Comparison of ENCODE assay signal across 8 cellular contexts in genomic region chr1:28914228-28915035, GRCh38. TPM values are rescaled to one million over a fixed set of nuclear protein-coding genes. Genes with fewer than 3 reads are reported as not detected.
DNase-seq lines count a peak whose midpoint lies in the region; ATAC-seq and TF ChIP-seq lines count a peak whose summit lies in the region.

EPB41 (plus strand) TSS chr1:28914569; CDS start chr1:28987438, 72,869 bp downstream.

- peak within 1 kb of the TSS in 3 of 10 donors; percentile 34 to 71 (median 66) for H3K27ac ChIP-seq in heart right ventricle
- H3K27ac ChIP-seq in tibial nerve, result peak within 1 kb of the TSS in 3 of 4 donors; percentile 58 to 71 (median 59)

- H3K36me3 ChIP-seq in heart right ventricle (no peaks in the 10 kb centered on the region), tibial nerve (no peaks in the 10 kb centered on the region)

- H3K27me3 ChIP-seq in heart right ventricle (no peaks in the 10 kb centered on the region), tibial nerve (no peaks in the 10 kb centered on the region)

- peak within 1 kb of the TSS; percentile 23 to 72 (median 62) for H3K4me3 ChIP-seq in heart right ventricle
- peak within 1 kb of the TSS; percentile 57 to 80 (median 62) for H3K4me3 ChIP-seq in tibial nerve

- peaks cover 40 to 48% (median 47%) of the 10 kb centered on the region in 3 donors for H3K4me1 Mint-ChIP-seq in T-cell
- H3K4me1 Mint-ChIP-seq in activated naive CD8-positive, alpha-beta T cell treated with anti-CD3 and anti-CD28 coated beads, Interleukin-2, amount 50 U/mL, for 24 hours, result peaks cover 51% of the 10 kb centered on the region

- peak in 1 of 2 donors; percentile 37 for TF ChIP-seq EP300 in tibial nerve (IDR thresholded peaks at IDR 0.05)

- intact Hi-C loops in heart right ventricle (cut with DNase I), result no loop called here

- peak; percentile 27 to 62 for TF ChIP-seq POLR2A in tibial nerve (IDR thresholded peaks at IDR 0.05)

- DNase-seq in GM10266 (ENCODE audit: extremely low spot score) (peak; percentile 97), NCI-H1436 (lab: John Stamatoyannopoulos, UW) (peak; percentile 96), T-cell (peak; percentile 79 to 95 (median 86)), heart right ventricle (peak; percentile 91 to 92), pons (ENCODE audit: low spot score) (peak; percentile 83), tibial nerve (ENCODE audit: low spot score in 2 of 2) (peak; percentile 70 to 83)
- DNase-seq in activated naive CD8-positive, alpha-beta T cell treated with anti-CD3 and anti-CD28 coated beads, Interleukin-2, amount 50 U/mL, for 24 hours, result peak; percentile 93

- H3K27ac Mint-ChIP-seq in T-cell, result peak within 1 kb of the TSS; percentile 94 to 97
- H3K27ac Mint-ChIP-seq in activated naive CD8-positive, alpha-beta T cell treated with anti-CD3 and anti-CD28 coated beads, Interleukin-2, amount 50 U/mL, for 24 hours, result peak within 1 kb of the TSS; percentile 91

- peak; percentile 77 for ATAC-seq in HG02763 (IDR thresholded peaks at IDR 0.05; ENCODE audit: unreplicated experiment)
- ATAC-seq in T-cell (replicated peaks in 1 of 4), result peak; percentile 86 to 89 (median 86)
- peak; percentile 90 for ATAC-seq in activated naive CD8-positive, alpha-beta T cell treated with anti-CD3 and anti-CD28 coated beads, Interleukin-2, amount 50 U/mL, for 24 hours
- peak; percentile 96 to 99 (median 98) for ATAC-seq in heart right ventricle

- H3K9me3 Mint-ChIP-seq in T-cell, result no peaks in the 10 kb centered on the region
- no peaks in the 10 kb centered on the region for H3K9me3 Mint-ChIP-seq in activated naive CD8-positive, alpha-beta T cell treated with anti-CD3 and anti-CD28 coated beads, Interleukin-2, amount 50 U/mL, for 24 hours

- peaks cover 3 to 21% (median 14%) of the 10 kb centered on the region in 9 donors for H3K4me1 ChIP-seq in heart right ventricle
- H3K4me1 ChIP-seq in tibial nerve, result peaks cover 0 to 14% (median 0%) of the 10 kb centered on the region in 4 donors

- peak within 1 kb of the TSS; percentile 96 to 100 (median 100) for H3K4me3 Mint-ChIP-seq in T-cell
- H3K4me3 Mint-ChIP-seq in activated naive CD8-positive, alpha-beta T cell treated with anti-CD3 and anti-CD28 coated beads, Interleukin-2, amount 50 U/mL, for 24 hours, result peak within 1 kb of the TSS; percentile 93

- 0% methylated on average over 90 to 95 of the region's 95 CpGs for WGBS in heart right ventricle, 2 donors
- WGBS in tibial nerve, 2 donors, result 0 to 1% methylated on average over 26 to 66 of the region's 95 CpGs

- POLR2A ChIA-PET in T-cell (lab: Charles Lee), result interaction anchor here in 1 of 2 donors (0.6 to 1.1 kb wide), 6 partner anchors 11 to 348 kb away, joined by 3 to 7 read pairs (median 5); no protein-coding TSS in a partner anchor

- H3K9me3 ChIP-seq in heart right ventricle, result no peaks in the 10 kb centered on the region
- H3K9me3 ChIP-seq in tibial nerve, result no peaks in the 10 kb centered on the region

- CTCF ChIA-PET in T-cell (lab: Charles Lee), result interaction anchor here in 1 of 2 donors (0.8 to 1.5 kb wide), 3 partner anchors 9 to 29 kb away, joined by 3 to 7 read pairs (median 5); no protein-coding TSS in a partner anchor

- no peaks in the 10 kb centered on the region for H3K27me3 Mint-ChIP-seq in T-cell
- no peaks in the 10 kb centered on the region for H3K27me3 Mint-ChIP-seq in activated naive CD8-positive, alpha-beta T cell treated with anti-CD3 and anti-CD28 coated beads, Interleukin-2, amount 50 U/mL, for 24 hours

- H3K36me3 Mint-ChIP-seq in T-cell, result peaks cover 3% of the 10 kb centered on the region
- H3K36me3 Mint-ChIP-seq in activated naive CD8-positive, alpha-beta T cell treated with anti-CD3 and anti-CD28 coated beads, Interleukin-2, amount 50 U/mL, for 24 hours (ENCODE audit: low read depth), result no peaks in the 10 kb centered on the region

- TF ChIP-seq CTCF in GM10266 (IDR thresholded peaks at IDR 0.05; ENCODE audit: control insufficient read depth, insufficient read depth, low read depth, missing control alignments) (no peak), heart right ventricle (IDR thresholded peaks at IDR 0.05) (no peak), tibial nerve (IDR thresholded peaks at IDR 0.05) (no peak)

RNA-seq across cellular contexts. Expression of gene EPB41, which starts in this region (rescaled TPM):
- total RNA-seq in T-cell (100 to 1,000 TPM; 199 to 257 (median 241) TPM), heart right ventricle (10 to 100 TPM; 14.7 to 36.8 (median 24.7) TPM), tibial nerve (10 to 100 TPM; 13.9 to 22.1 (median 16.0) TPM)
- 1 to 10 TPM; 4.1 to 8.9 TPM for polyA plus RNA-seq in heart right ventricle

Comparison
In these comparisons a context has a peak if more than half of its experiments do, and no peak if none do; other contexts are left out.
1. RNA of gene EPB41 (total RNA-seq): 199 to 257 TPM in T-cell; 14.7 to 36.8 TPM in heart right ventricle and 13.9 to 22.1 TPM in tibial nerve; every median in the first group is over 4 times any median in the second.
2. Peak in every context shown above with its lines, with median percentiles within 50 percentile points of each other: DNase-seq and ATAC-seq.